Comparison of ENCODE assay signal across 14 cellular contexts in genomic region chr2:61759718-61760117, GRCh38.
DNase-seq lines count a peak whose midpoint lies in the region; FAIRE-seq and TF ChIP-seq lines count a peak whose summit lies in the region.
"Had no signal": no experiment of that assay in that cellular context is flagged by ENCODE, and none has a peak within 500 bp of the region (broad histone marks: within the 10 kb centered on the region; RNA-seq: fewer than 3 reads in every experiment).

No MANE protein-coding gene starts in this region.

- no peaks in the 10 kb centered on the region for H3K27me3 ChIP-seq in brain microvascular endothelial cell (replicated peaks)
- no peaks in the 10 kb centered on the region for H3K27me3 ChIP-seq in keratinocyte (ENCODE audit: control insufficient read depth, extremely low read depth, insufficient read depth, low read length)
- H3K27me3 ChIP-seq: pancreas, stomach had no signal

- H3K4me3 ChIP-seq in AG10803 (ENCODE audit: low read length): no peak overlapping the region
- H3K4me3 ChIP-seq in brain microvascular endothelial cell (ENCODE audit: low read depth, low read length): no peak overlapping the region
- H3K4me3 ChIP-seq in keratinocyte (ENCODE audit: control insufficient read depth in 2 of 3, extremely low read depth in 1 of 3, insufficient read depth in 2 of 3, low read depth in 1 of 3, low read length in 3 of 3): no peak overlapping the region
- H3K4me3 ChIP-seq: pancreas, SK-N-MC, stomach had no signal

- dilution Hi-C loops in keratinocyte (cut with MboI; ENCODE audit: extremely low pct_ligation_motif_present, low sequenced_read_pairs): no loop called here

- peak overlapping the region; percentile 67 for H3K27ac ChIP-seq in brain microvascular endothelial cell
- H3K27ac ChIP-seq in keratinocyte (ENCODE audit: control insufficient read depth, insufficient read depth, low read length): peak overlapping the region; percentile 70
- H3K27ac ChIP-seq: pancreas, SK-N-MC, stomach had no signal

- no peak for FAIRE-seq in keratinocyte (lab: Jason Lieb, UNC)
- FAIRE-seq: pancreas had no signal

- H3K4me1 ChIP-seq in keratinocyte (ENCODE audit: control insufficient read depth, extremely low read depth, insufficient read depth, low read length): peaks cover 19% of the 10 kb centered on the region

- peak overlapping the region; percentile 4 for H3K4me2 ChIP-seq in keratinocyte (ENCODE audit: control insufficient read depth, extremely low read depth, insufficient read depth, low read depth, low read length)

- no peaks in the 10 kb centered on the region for H3K9me1 ChIP-seq in keratinocyte (ENCODE audit: control insufficient read depth, extremely low read depth, insufficient read depth, low read length)

- no peaks in the 10 kb centered on the region for H3K9me3 ChIP-seq in keratinocyte (ENCODE audit: control insufficient read depth, low read depth, low read length)
- H3K9me3 ChIP-seq: pancreas, stomach had no signal

- no peaks in the 10 kb centered on the region for H3K79me2 ChIP-seq in keratinocyte (ENCODE audit: control insufficient read depth, insufficient read depth, low read length)

- in situ Hi-C loops in brain microvascular endothelial cell (cut with HindIII; ENCODE audit: low pct_ligation_motif_present, low sequenced_read_pairs): no loop called here

- no peaks in the 10 kb centered on the region for H4K20me1 ChIP-seq in keratinocyte (ENCODE audit: control insufficient read depth, extremely low read depth, insufficient read depth, low read length)

- H3K36me3 ChIP-seq in brain microvascular endothelial cell (replicated peaks) (no peaks in the 10 kb centered on the region), keratinocyte (ENCODE audit: control insufficient read depth in 2 of 2, extremely low read depth in 1 of 2, insufficient read depth in 2 of 2, low read length in 2 of 2) (no peaks in the 10 kb centered on the region)
- H3K36me3 ChIP-seq: pancreas, stomach had no signal

- no peak overlapping the region for H3K9ac ChIP-seq in keratinocyte (ENCODE audit: control insufficient read depth, extremely low read depth, insufficient read depth, low read length)

- TF ChIP-seq CTCF in AG10803 (conservative IDR thresholded peaks at IDR 0.05; ENCODE audit: low read length) (no peak), brain microvascular endothelial cell (IDR thresholded peaks at IDR 0.05; ENCODE audit: low read depth, low read length, missing control alignments) (no peak), keratinocyte (optimal IDR thresholded peaks at IDR 0.05 in 1 of 3, IDR thresholded peaks at IDR 0.05 in 1 of 3, conservative IDR thresholded peaks at IDR 0.05 in 1 of 3; ENCODE audit: extremely low read depth in 1 of 3, insufficient read depth in 2 of 3, low read length in 3 of 3) (no peak)

- no peak overlapping the region for H2AFZ ChIP-seq in keratinocyte (ENCODE audit: control insufficient read depth, low read length)

- DNase-seq in AG10803 (ENCODE audit: low read depth) (peak; percentile 57), LHCN-M2 (ENCODE audit: low read depth) (peak; percentile 71), brain microvascular endothelial cell (peak; percentile 49), keratinocyte (ENCODE audit: low read depth, low spot score) (no peak), NOMO-1 (lab: John Stamatoyannopoulos, UW; ENCODE audit: unreplicated experiment in 2 of 2) (no peak), cerebellar cortex (ENCODE audit: low spot score) (no peak), NCI-H748 treated with DMSO at 0.1 percent for 48 hours (lab: John Stamatoyannopoulos, UW) (no peak), NCI-H1092 treated with DMSO at 0.1 percent for 48 hours (lab: John Stamatoyannopoulos, UW) (no peak)
- DNase-seq: NCI-H1417; NCI-H526 treated with DMSO at 0.1 percent for 48 hours; pancreas; stimulated activated CD4-positive, alpha-beta T cell treated with anti-CD3 and anti-CD28 coated beads, Interleukin-4, amount 100 ng/mL, for 24 hours; stomach had no signal

Comparison
In these comparisons a context has a peak if more than half of its experiments do, and no peak if none do; other contexts are left out.
1. DNase-seq: peak in AG10803 (single experiment), LHCN-M2 (single experiment) and brain microvascular endothelial cell (single experiment); none in keratinocyte (single experiment), NOMO-1 (0 of 2), cerebellar cortex (single experiment), NCI-H748 treated with DMSO at 0.1 percent for 48 hours (single experiment) and NCI-H1092 treated with DMSO at 0.1 percent for 48 hours (single experiment).